ENCODE assay signal across 8 cellular contexts in genomic region chr3:196499807-196500524, GRCh38. TPM values are rescaled to one million over a fixed set of nuclear protein-coding genes. Genes with fewer than 3 reads are reported as not detected.
DNase-seq lines count a peak whose midpoint lies in the region; TF ChIP-seq lines count a peak whose summit lies in the region.

No MANE protein-coding gene starts in this region.

- peaks cover 42 to 79% (median 62%) of the 10 kb centered on the region in 11 experiments; a peak in 21 of 22 replicates for H4K20me1 ChIP-seq in BLaER1 treated with 17β-estradiol and CSF1 and Interleukin-3, amounts not matched to agents 10 nM and 100 nM

- peak overlapping the region; percentile 80 to 98 (median 93) for H3K4me2 ChIP-seq in BLaER1 treated with 17β-estradiol and CSF1 and Interleukin-3, amounts not matched to agents 10 nM and 100 nM

- peak overlapping the region; percentile 69 to 95 (median 90) for H3K9ac ChIP-seq in BLaER1 treated with 17β-estradiol and CSF1 and Interleukin-3, amounts not matched to agents 10 nM and 100 nM
- H3K9ac ChIP-seq in colonic mucosa (ENCODE audit: low read depth in 2 of 2, low read length in 2 of 2), result peak overlapping the region in 1 of 2 donors; percentile 71

- intact Hi-C loops in colonic mucosa (cut with DNase I), result no loop called here

- DNase-seq in NB4 (ENCODE audit: low read depth) (no peak), colonic mucosa (no peak), nephron progenitor cell (no peak), superior temporal gyrus (ENCODE audit: extremely low spot score) (no peak), GM20000 (ENCODE audit: low spot score) (no peak), NCI-H187 (lab: John Stamatoyannopoulos, UW) (no peak), NCI-H69 (lab: John Stamatoyannopoulos, UW) (no peak)

- no peak for TF ChIP-seq POLR2A in NB4 (IDR thresholded peaks at IDR 0.05; ENCODE audit: extremely low read depth, insufficient read length)

- H3K36me3 Mint-ChIP-seq in nephron progenitor cell (ENCODE audit: low read depth), result peaks cover 54% of the 10 kb centered on the region

- peaks cover 15 to 24% (median 20%) of the 10 kb centered on the region in 10 experiments for H3K4me1 ChIP-seq in BLaER1 treated with 17β-estradiol and CSF1 and Interleukin-3, amounts not matched to agents 10 nM and 100 nM
- H3K4me1 ChIP-seq in colonic mucosa, result peaks cover 7% of the 10 kb centered on the region

- H3K27ac Mint-ChIP-seq in nephron progenitor cell, result peak overlapping the region; percentile 96

- no peaks in the 10 kb centered on the region for H3K27me3 Mint-ChIP-seq in nephron progenitor cell (ENCODE audit: low read depth, poor library complexity)

- H3K9me3 Mint-ChIP-seq in nephron progenitor cell, result peaks cover 9% of the 10 kb centered on the region

- H3K4me3 Mint-ChIP-seq in nephron progenitor cell, result peak overlapping the region; percentile 100

- TF ChIP-seq CTCF in NB4 (IDR thresholded peaks at IDR 0.05; ENCODE audit: low read depth, low read length), result no peak
- no peak for TF ChIP-seq CTCF in colonic mucosa (IDR thresholded peaks at IDR 0.05)
- no peak for TF ChIP-seq CTCF in nephron progenitor cell (IDR thresholded peaks at IDR 0.05)
- no peak for TF ChIP-seq CTCF in GM20000 (IDR thresholded peaks at IDR 0.05; ENCODE audit: extremely low read depth, missing control alignments)

- H3K27me3 ChIP-seq in BLaER1 treated with 17β-estradiol and CSF1 and Interleukin-3, amounts not matched to agents 10 nM and 100 nM, result no peaks in the 10 kb centered on the region
- no peaks in the 10 kb centered on the region for H3K27me3 ChIP-seq in colonic mucosa

- H3K9me3 ChIP-seq in BLaER1 treated with 17β-estradiol and CSF1 and Interleukin-3, amounts not matched to agents 10 nM and 100 nM (replicated peaks in 1 of 11), result peaks cover 0 to 26% (median 10%) of the 10 kb centered on the region in 11 experiments; a peak in 12 of 22 replicates
- no peaks in the 10 kb centered on the region for H3K9me3 ChIP-seq in colonic mucosa

- H3K36me3 ChIP-seq in BLaER1 treated with 17β-estradiol and CSF1 and Interleukin-3, amounts not matched to agents 10 nM and 100 nM, result peaks cover 8 to 53% (median 45%) of the 10 kb centered on the region in 11 experiments; a peak in 21 of 22 replicates
- no peaks in the 10 kb centered on the region for H3K36me3 ChIP-seq in colonic mucosa

- peak overlapping the region; percentile 59 to 97 (median 89) for H3K4me3 ChIP-seq in BLaER1 treated with 17β-estradiol and CSF1 and Interleukin-3, amounts not matched to agents 10 nM and 100 nM
- H3K4me3 ChIP-seq in NB4 (ENCODE audit: low read depth, low read length) (peak overlapping the region; percentile 40), colonic mucosa (peak overlapping the region; percentile 87)

- peak overlapping the region; percentile 3 to 93 (median 89); a peak in 21 of 22 replicates for H3K27ac ChIP-seq in BLaER1 treated with 17β-estradiol and CSF1 and Interleukin-3, amounts not matched to agents 10 nM and 100 nM
- no peak overlapping the region for H3K27ac ChIP-seq in colonic mucosa

- H3K4me1 Mint-ChIP-seq in nephron progenitor cell, result peaks cover 28% of the 10 kb centered on the region

RNA-seq across cellular contexts. Expression of gene RNF168, which starts 3.6 kb away (rescaled TPM):
- total RNA-seq in colonic mucosa, result 10 to 100 TPM; 30.3 to 34.2 TPM

RNA-seq across cellular contexts. Expression of gene SMCO1, which starts 15.2 kb away (rescaled TPM):
- not detected for total RNA-seq in colonic mucosa
